ENCODE assay signal across 8 cellular contexts in genomic region chr14:77043984-77044485, GRCh38. TPM values are rescaled to one million over a fixed set of nuclear protein-coding genes. Genes with fewer than 3 reads are reported as not detected.
DNase-seq lines count a peak whose midpoint lies in the region; ATAC-seq, FAIRE-seq and TF ChIP-seq lines count a peak whose summit lies in the region.

No MANE protein-coding gene starts in this region.

- H3K36me3 ChIP-seq in keratinocyte (ENCODE audit: control insufficient read depth in 2 of 2, extremely low read depth in 1 of 2, insufficient read depth in 2 of 2, low read length in 2 of 2): no peaks in the 10 kb centered on the region
- H3K36me3 ChIP-seq in smooth muscle cell (ENCODE audit: low read depth): no peaks in the 10 kb centered on the region

- dilution Hi-C loops in keratinocyte (cut with MboI; ENCODE audit: extremely low pct_ligation_motif_present, low sequenced_read_pairs): no loop called here

- ATAC-seq in HG03442 (IDR thresholded peaks at IDR 0.05; ENCODE audit: unreplicated experiment): no peak

- H2AFZ ChIP-seq in keratinocyte (ENCODE audit: control insufficient read depth, low read length) (no peak overlapping the region), smooth muscle cell (ENCODE audit: low read depth) (no peak overlapping the region)

- peaks cover 78% of the 10 kb centered on the region for H3K4me1 ChIP-seq in keratinocyte (ENCODE audit: control insufficient read depth, extremely low read depth, insufficient read depth, low read length)
- peaks cover 57% of the 10 kb centered on the region for H3K4me1 ChIP-seq in smooth muscle cell (ENCODE audit: low read depth)

- peaks cover 40% of the 10 kb centered on the region for H3F3A ChIP-seq in smooth muscle cell (ENCODE audit: low read depth)

- H4K20me1 ChIP-seq in keratinocyte (ENCODE audit: control insufficient read depth, extremely low read depth, insufficient read depth, low read length) (no peaks in the 10 kb centered on the region), smooth muscle cell (ENCODE audit: low read depth) (no peaks in the 10 kb centered on the region)

- TF ChIP-seq CTCF in HL-60 (IDR thresholded peaks at IDR 0.05; ENCODE audit: insufficient read depth, low read length) (no peak), VCaP (conservative IDR thresholded peaks at IDR 0.05) (no peak), keratinocyte (optimal IDR thresholded peaks at IDR 0.05 in 1 of 3, IDR thresholded peaks at IDR 0.05 in 1 of 3, conservative IDR thresholded peaks at IDR 0.05 in 1 of 3; ENCODE audit: extremely low read depth in 1 of 3, insufficient read depth in 2 of 3, low read length in 3 of 3) (no peak), smooth muscle cell (IDR thresholded peaks at IDR 0.05; ENCODE audit: borderline replicate concordance, insufficient read depth, poor library complexity, severe bottlenecking) (no peak)

- peak overlapping the region; percentile 30 for H3K27ac ChIP-seq in HL-60 (replicated peaks)
- H3K27ac ChIP-seq in VCaP: peak overlapping the region; percentile 100; the same call in 1 of the 2 replicates
- H3K27ac ChIP-seq in keratinocyte (ENCODE audit: control insufficient read depth, insufficient read depth, low read length): peak overlapping the region; percentile 98
- peak overlapping the region; percentile 99 for H3K27ac ChIP-seq in smooth muscle cell (ENCODE audit: low read depth)

- H3K9ac ChIP-seq in keratinocyte (ENCODE audit: control insufficient read depth, extremely low read depth, insufficient read depth, low read length): peak overlapping the region; percentile 82
- peak overlapping the region; percentile 87 for H3K9ac ChIP-seq in smooth muscle cell (ENCODE audit: low read depth)

- no peak for FAIRE-seq in keratinocyte (lab: Jason Lieb, UNC)

- WGBS in smooth muscle cell (ENCODE audit: low lambda C conversion rate): 81% methylated on average over 8 of the region's 8 CpGs

- DNase-seq in HL-60 (ENCODE audit: low read depth in 1 of 2, low spot score in 1 of 2): no peak
- DNase-seq in keratinocyte (ENCODE audit: low read depth, low spot score): no peak
- DNase-seq in smooth muscle cell (lab: John Stamatoyannopoulos, UW; ENCODE audit: unreplicated experiment): no peak
- no peak for DNase-seq in putamen (ENCODE audit: low spot score)
- DNase-seq in epidermal melanocyte (ENCODE audit: insufficient read length, low spot score): no peak
- DNase-seq in stimulated activated CD4-positive, alpha-beta T cell treated with anti-CD3 and anti-CD28 coated beads, Interleukin-2, amount 100 ng/mL, for 24 hours: no peak

- H3K4me2 ChIP-seq in keratinocyte (ENCODE audit: control insufficient read depth, extremely low read depth, insufficient read depth, low read depth, low read length) (peak overlapping the region; percentile 87), smooth muscle cell (peak overlapping the region; percentile 81)

- H3K27me3 ChIP-seq in HL-60 (ENCODE audit: insufficient read depth, poor library complexity, severe bottlenecking): no peaks in the 10 kb centered on the region
- no peaks in the 10 kb centered on the region for H3K27me3 ChIP-seq in keratinocyte (ENCODE audit: control insufficient read depth, extremely low read depth, insufficient read depth, low read length)
- H3K27me3 ChIP-seq in smooth muscle cell (ENCODE audit: low read depth): no peaks in the 10 kb centered on the region

- peaks cover 4% of the 10 kb centered on the region for H3K9me1 ChIP-seq in keratinocyte (ENCODE audit: control insufficient read depth, extremely low read depth, insufficient read depth, low read length)

- H3K79me2 ChIP-seq in keratinocyte (ENCODE audit: control insufficient read depth, insufficient read depth, low read length) (no peaks in the 10 kb centered on the region), smooth muscle cell (ENCODE audit: low read depth) (no peaks in the 10 kb centered on the region)

- H3K4me3 ChIP-seq in HL-60 (replicated peaks; ENCODE audit: insufficient read depth, low read length) (no peak overlapping the region), keratinocyte (ENCODE audit: control insufficient read depth in 2 of 3, extremely low read depth in 1 of 3, insufficient read depth in 2 of 3, low read depth in 1 of 3, low read length in 3 of 3) (no peak overlapping the region), smooth muscle cell (no peak overlapping the region)

- H3K9me3 ChIP-seq in keratinocyte (ENCODE audit: control insufficient read depth, low read depth, low read length): no peaks in the 10 kb centered on the region
- H3K9me3 ChIP-seq in smooth muscle cell (replicated peaks; ENCODE audit: low read depth): no peaks in the 10 kb centered on the region

RNA-seq across cellular contexts. Expression of gene IRF2BPL, which starts 15.5 kb away (rescaled TPM):
- polyA plus RNA-seq in keratinocyte (4.2 to 6.8 TPM (median 5.6 TPM) in 3 replicates), smooth muscle cell (58.0 and 66.3 TPM in 2 replicates)
- 4.0 TPM for polyA plus RNA-seq in keratinocyte (2011; ENCODE audit: low read depth)
- polyA plus RNA-seq in keratinocyte (2011; cell fraction: cytosol; rRNA removed): 3.3 and 6.7 TPM in 2 replicates
- 7.0 and 9.5 TPM in 2 replicates for polyA plus RNA-seq in keratinocyte (2011; cell fraction: nucleus; rRNA removed)
- 9.0 and 15.9 TPM in 2 replicates for polyA plus RNA-seq in keratinocyte (2012; ENCODE audit: low replicate concordance)
- polyA minus RNA-seq in keratinocyte: 3.6 to 8.6 TPM (median 4.1 TPM) in 3 replicates
- polyA minus RNA-seq in keratinocyte (2011; cell fraction: cytosol; rRNA and poly(A)+ RNA removed): 20.3 TPM
- polyA minus RNA-seq in keratinocyte (2011; cell fraction: nucleus; rRNA and poly(A)+ RNA removed): 11.1 and 12.7 TPM in 2 replicates
- total RNA-seq in smooth muscle cell: 33.2 and 33.9 TPM in 2 replicates

RNA-seq across cellular contexts. Expression of gene CIPC, which starts 54.0 kb away (rescaled TPM):
- polyA plus RNA-seq in keratinocyte: 10.3 to 15.1 TPM (median 13.2 TPM) in 3 replicates
- 6.4 TPM for polyA plus RNA-seq in keratinocyte (2011; ENCODE audit: low read depth)
- 9.1 and 12.9 TPM in 2 replicates for polyA plus RNA-seq in keratinocyte (2011; cell fraction: cytosol; rRNA removed)
- polyA plus RNA-seq in keratinocyte (2011; cell fraction: nucleus; rRNA removed): 14.4 and 15.2 TPM in 2 replicates
- 7.1 and 7.2 TPM in 2 replicates for polyA plus RNA-seq in keratinocyte (2012; ENCODE audit: low replicate concordance)
- polyA minus RNA-seq in keratinocyte: 7.9 to 20.8 TPM (median 18.4 TPM) in 3 replicates
- 13.0 TPM for polyA minus RNA-seq in keratinocyte (2011; cell fraction: cytosol; rRNA and poly(A)+ RNA removed)
- polyA minus RNA-seq in keratinocyte (2011; cell fraction: nucleus; rRNA and poly(A)+ RNA removed): 10.0 and 13.1 TPM in 2 replicates
- 14.3 and 15.1 TPM in 2 replicates for total RNA-seq in smooth muscle cell
- polyA plus RNA-seq in smooth muscle cell: 3.6 and 5.6 TPM in 2 replicates

Comparison
In these comparisons a context has a peak if more than half of its experiments do, and no peak if none do; other contexts are left out.
1. H3K27ac ChIP-seq: peak in every context shown above with its lines; median percentile 100 in VCaP; 99 in smooth muscle cell; 98 in keratinocyte; 30 in HL-60.